1 cellular context compared by ENCODE assay signal in the genomic region with DNA sequence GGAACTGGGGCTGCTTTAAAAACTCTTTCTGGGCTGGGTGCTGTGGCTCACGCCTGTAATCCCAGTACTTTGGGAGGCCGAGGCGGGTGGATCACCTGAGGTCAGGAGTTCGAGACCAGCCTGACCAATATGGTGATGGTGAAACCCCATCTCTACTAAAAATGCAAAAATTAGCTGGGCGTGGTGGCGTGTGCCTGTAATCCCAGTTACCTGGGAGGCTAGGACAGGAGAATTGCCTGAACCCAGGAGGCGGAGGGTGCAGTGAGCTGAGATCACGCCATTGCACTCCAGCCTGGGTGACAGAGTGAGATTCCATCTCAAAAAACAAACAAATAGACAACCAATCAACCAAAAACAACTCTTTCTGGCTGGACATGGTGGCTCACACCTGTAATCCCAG. TPM values are rescaled to one million over a fixed set of nuclear protein-coding genes. Genes with fewer than 3 reads are reported as not detected.
"Had no signal": no experiment of that assay in that cellular context is flagged by ENCODE, and none has a peak within 500 bp of the region (broad histone marks: within the 10 kb centered on the region; RNA-seq: fewer than 3 reads in every experiment).

No MANE protein-coding gene starts in this region.

RNA-seq across cellular contexts. Expression of gene FAM171A1, which starts 37.9 kb away (rescaled TPM):
- total RNA-seq: HT-29 had no signal
